ENCODE assay signal across 9 cellular contexts in the genomic region with DNA sequence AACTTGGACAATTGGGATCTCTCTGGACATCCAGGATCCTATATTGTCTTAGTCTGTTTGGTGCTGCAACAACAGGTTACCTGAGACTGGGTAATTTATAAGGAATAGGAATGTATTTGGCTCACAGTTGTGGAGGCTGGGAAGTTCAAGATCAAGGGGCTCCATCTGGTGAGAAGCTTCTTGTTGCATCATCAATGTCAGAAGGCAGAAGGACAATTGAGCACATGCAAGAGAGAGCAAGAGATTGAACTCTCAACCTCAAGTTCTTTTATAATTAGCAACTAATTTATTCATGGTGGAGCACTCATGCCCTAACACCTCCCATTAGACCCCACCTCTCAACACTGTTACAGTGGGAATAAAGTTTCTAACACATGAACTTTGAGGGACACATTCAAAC.
"Had no signal": no experiment of that assay in that cellular context is flagged by ENCODE, and none has a peak within 500 bp of the region (broad histone marks: within the 10 kb centered on the region; RNA-seq: fewer than 3 reads in every experiment).

No MANE protein-coding gene starts in this region.

- H3K36me3 ChIP-seq: HAP-1 had no signal

- H2AFZ ChIP-seq: GM23338 had no signal

- DNase-seq: HFFc6 had no signal

- H3K27ac Mint-ChIP-seq: GM23338, HFFc6, IgD-negative memory B cell had no signal

- H3K4me2 ChIP-seq: GM23338 had no signal

- H3K4me3 ChIP-seq: GM23338, HAP-1 had no signal

- H3K27ac ChIP-seq: HL-60 had no signal

- H3K4me1 Mint-ChIP-seq: GM23338, IgD-negative memory B cell had no signal

- H3K4me3 Mint-ChIP-seq: GM23338, HFFc6, IgD-negative memory B cell had no signal

- ATAC-seq: GM23338, HCT116, HepG2 had no signal

- H3K9me3 ChIP-seq: HAP-1 had no signal

- FAIRE-seq: H1, H54, HepG2 had no signal

- H3K4me1 ChIP-seq: HAP-1 had no signal

- H3K9me3 Mint-ChIP-seq: HFFc6 had no signal

- H3K36me3 Mint-ChIP-seq: IgD-negative memory B cell had no signal
